ENCODE assay signal across 8 cellular contexts in the genomic region with DNA sequence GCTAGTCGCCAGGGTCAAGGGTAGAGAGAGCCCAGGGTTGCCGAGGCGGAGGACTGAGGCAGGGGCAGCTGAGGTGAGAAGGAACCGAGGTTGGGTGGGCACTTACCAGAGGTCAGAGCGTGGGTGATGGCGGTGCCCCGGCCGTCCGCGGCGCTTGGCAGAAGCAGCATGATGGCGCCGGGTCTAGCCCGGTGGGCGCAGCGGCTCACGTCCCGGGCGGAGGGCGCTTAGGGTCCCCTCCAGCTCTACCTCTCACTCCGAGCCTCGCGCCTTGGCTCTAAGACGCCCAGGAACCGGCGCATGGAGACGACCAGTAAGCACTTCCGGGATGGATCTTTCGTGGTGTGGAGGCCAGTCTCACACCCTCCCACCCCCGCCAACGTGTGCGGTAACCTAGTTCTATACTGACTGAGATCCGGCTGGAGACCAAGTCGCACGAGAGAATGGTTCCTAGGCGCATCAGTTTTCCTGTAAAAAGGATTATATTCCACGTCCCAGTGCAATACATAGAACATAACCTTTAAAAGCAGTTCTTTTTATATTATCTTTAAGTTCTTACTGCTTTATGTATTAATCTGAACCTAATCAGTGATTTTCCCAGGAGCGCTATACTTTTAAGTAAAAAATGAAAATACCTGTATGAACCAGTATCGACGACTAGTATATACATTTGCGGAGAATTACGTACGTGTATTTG. TPM values are rescaled to one million over a fixed set of nuclear protein-coding genes. Genes with fewer than 3 reads are reported as not detected.
DNase-seq lines count a peak whose midpoint lies in the region; ATAC-seq and TF ChIP-seq lines count a peak whose summit lies in the region.

A gene with protein sequence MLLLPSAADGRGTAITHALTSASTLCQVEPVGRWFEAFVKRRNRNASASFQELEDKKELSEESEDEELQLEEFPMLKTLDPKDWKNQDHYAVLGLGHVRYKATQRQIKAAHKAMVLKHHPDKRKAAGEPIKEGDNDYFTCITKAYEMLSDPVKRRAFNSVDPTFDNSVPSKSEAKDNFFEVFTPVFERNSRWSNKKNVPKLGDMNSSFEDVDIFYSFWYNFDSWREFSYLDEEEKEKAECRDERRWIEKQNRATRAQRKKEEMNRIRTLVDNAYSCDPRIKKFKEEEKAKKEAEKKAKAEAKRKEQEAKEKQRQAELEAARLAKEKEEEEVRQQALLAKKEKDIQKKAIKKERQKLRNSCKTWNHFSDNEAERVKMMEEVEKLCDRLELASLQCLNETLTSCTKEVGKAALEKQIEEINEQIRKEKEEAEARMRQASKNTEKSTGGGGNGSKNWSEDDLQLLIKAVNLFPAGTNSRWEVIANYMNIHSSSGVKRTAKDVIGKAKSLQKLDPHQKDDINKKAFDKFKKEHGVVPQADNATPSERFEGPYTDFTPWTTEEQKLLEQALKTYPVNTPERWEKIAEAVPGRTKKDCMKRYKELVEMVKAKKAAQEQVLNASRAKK (minus strand): TSS at position 315 of the 697 bp plus-strand sequence. CDS start 145 bp downstream, at position 170.

- DNase-seq in CD14-positive monocyte (ENCODE audit: low spot score) (peak; percentile 89), NCI-H748 (lab: John Stamatoyannopoulos, UW; ENCODE audit: unreplicated experiment) (peak; percentile 92), dermis microvascular lymphatic vessel endothelial cell (ENCODE audit: low read depth in 2 of 2) (peak; percentile 80 to 93)
- DNase-seq in activated CD4-positive, alpha-beta T cell treated with anti-CD3 and anti-CD28 coated beads, Interleukin-2, amount 50 U/mL, for 4 hours, result peak; percentile 81 to 84
- DNase-seq in stimulated activated CD4-positive, alpha-beta T cell treated with anti-CD3 and anti-CD28 coated beads, Interleukin-4, amount 100 ng/mL, for 1 hour, result peak; percentile 83

- no peaks in the 10 kb centered on the region for H3K9me3 Mint-ChIP-seq in CD14-positive monocyte

- intact Hi-C loops in CD14-positive monocyte (cut with micrococcal nuclease), result loop anchor here in 1 of 2 donors (5.0 kb wide), 1 partner anchor 47 kb away; a partner anchor contains a TSS

- TF ChIP-seq RAD21 in liver (IDR thresholded peaks at IDR 0.05), result peak; percentile 45 to 46

- H3K36me3 Mint-ChIP-seq in CD14-positive monocyte, result peaks cover 23 to 25% of the 10 kb centered on the region in 2 donors

- peak within 1 kb of the TSS; percentile 79 to 87 for H3K27ac ChIP-seq in liver (ENCODE audit: low read depth in 1 of 2, low read length in 2 of 2)

- peak within 1 kb of the TSS; percentile 51 to 95 for H3K9ac ChIP-seq in liver (ENCODE audit: low read depth in 1 of 2, low read length in 2 of 2)

- H3K36me3 ChIP-seq in liver (ENCODE audit: control insufficient read depth in 4 of 4, insufficient read depth in 3 of 4, low read depth in 1 of 4, low read length in 3 of 4), result peaks cover 0 to 19% (median 9%) of the 10 kb centered on the region in 4 donors

- peaks cover 8 to 34% (median 25%) of the 10 kb centered on the region in 4 donors for H3K4me1 ChIP-seq in liver (ENCODE audit: control insufficient read depth in 4 of 4, insufficient read depth in 4 of 4, low read length in 3 of 4)

- no peaks in the 10 kb centered on the region for H3K9me3 ChIP-seq in liver (ENCODE audit: control insufficient read depth in 4 of 4, low read length in 3 of 4)

- WGBS in liver, result 8% methylated on average over 43 of the region's 43 CpGs

- peak within 1 kb of the TSS; percentile 96 to 98 for H3K4me3 Mint-ChIP-seq in CD14-positive monocyte

- peak within 1 kb of the TSS; percentile 93 to 97 (median 95) for H3K27ac Mint-ChIP-seq in CD14-positive monocyte

- TF ChIP-seq CTCF in CD14-positive monocyte (IDR thresholded peaks at IDR 0.05) (no peak), liver (IDR thresholded peaks at IDR 0.05; ENCODE audit: low read depth, low read length, missing input control) (no peak)

- ATAC-seq in GM19372 (IDR thresholded peaks at IDR 0.05; ENCODE audit: low read depth, unreplicated experiment) (peak; percentile 77), HG03558 (IDR thresholded peaks at IDR 0.05; ENCODE audit: extremely low read depth, unreplicated experiment) (peak; percentile 56)

- peaks cover 52% of the 10 kb centered on the region for H3K4me1 Mint-ChIP-seq in CD14-positive monocyte

- H3K27me3 ChIP-seq in liver (ENCODE audit: control insufficient read depth in 4 of 4, insufficient read depth in 4 of 4, low read length in 3 of 4), result no peaks in the 10 kb centered on the region

- no peaks in the 10 kb centered on the region for H3K27me3 Mint-ChIP-seq in CD14-positive monocyte (ENCODE audit: low read depth in 3 of 3)

- H3K4me3 ChIP-seq in liver (ENCODE audit: low read depth in 1 of 3, low read length in 3 of 3), result peak within 1 kb of the TSS; percentile 86 to 100 (median 98)

TF ChIP-seq in liver, 16 proteins besides CTCF, POLR2A, EP300 and RAD21:
- TF ChIP-seq HNF4A (conservative IDR thresholded peaks at IDR 0.05) (peak in 1 of 2 donors; percentile 28), TAF1 (conservative IDR thresholded peaks at IDR 0.05) (peak; percentile 54), FOXA2 (IDR thresholded peaks at IDR 0.05) (no peak), SP1 (IDR thresholded peaks at IDR 0.05) (peak; percentile 43), FOXA1 (IDR thresholded peaks at IDR 0.05) (no peak), HNF4G (IDR thresholded peaks at IDR 0.05) (no peak), GABPA (IDR thresholded peaks at IDR 0.05 in 1 of 2, conservative IDR thresholded peaks at IDR 0.05 in 1 of 2) (peak; percentile 93 to 96), JUND (IDR thresholded peaks at IDR 0.05) (peak in 1 of 2 donors; percentile 19), YY1 (IDR thresholded peaks at IDR 0.05) (peak; percentile 82), NR2F2 (IDR thresholded peaks at IDR 0.05) (peak; percentile 28), RXRA (IDR thresholded peaks at IDR 0.05) (no peak), EGR1 (IDR thresholded peaks at IDR 0.05; ENCODE audit: low read depth in 2 of 2) (peak; percentile 91 to 96)
- TF ChIP-seq, protein P1, sequence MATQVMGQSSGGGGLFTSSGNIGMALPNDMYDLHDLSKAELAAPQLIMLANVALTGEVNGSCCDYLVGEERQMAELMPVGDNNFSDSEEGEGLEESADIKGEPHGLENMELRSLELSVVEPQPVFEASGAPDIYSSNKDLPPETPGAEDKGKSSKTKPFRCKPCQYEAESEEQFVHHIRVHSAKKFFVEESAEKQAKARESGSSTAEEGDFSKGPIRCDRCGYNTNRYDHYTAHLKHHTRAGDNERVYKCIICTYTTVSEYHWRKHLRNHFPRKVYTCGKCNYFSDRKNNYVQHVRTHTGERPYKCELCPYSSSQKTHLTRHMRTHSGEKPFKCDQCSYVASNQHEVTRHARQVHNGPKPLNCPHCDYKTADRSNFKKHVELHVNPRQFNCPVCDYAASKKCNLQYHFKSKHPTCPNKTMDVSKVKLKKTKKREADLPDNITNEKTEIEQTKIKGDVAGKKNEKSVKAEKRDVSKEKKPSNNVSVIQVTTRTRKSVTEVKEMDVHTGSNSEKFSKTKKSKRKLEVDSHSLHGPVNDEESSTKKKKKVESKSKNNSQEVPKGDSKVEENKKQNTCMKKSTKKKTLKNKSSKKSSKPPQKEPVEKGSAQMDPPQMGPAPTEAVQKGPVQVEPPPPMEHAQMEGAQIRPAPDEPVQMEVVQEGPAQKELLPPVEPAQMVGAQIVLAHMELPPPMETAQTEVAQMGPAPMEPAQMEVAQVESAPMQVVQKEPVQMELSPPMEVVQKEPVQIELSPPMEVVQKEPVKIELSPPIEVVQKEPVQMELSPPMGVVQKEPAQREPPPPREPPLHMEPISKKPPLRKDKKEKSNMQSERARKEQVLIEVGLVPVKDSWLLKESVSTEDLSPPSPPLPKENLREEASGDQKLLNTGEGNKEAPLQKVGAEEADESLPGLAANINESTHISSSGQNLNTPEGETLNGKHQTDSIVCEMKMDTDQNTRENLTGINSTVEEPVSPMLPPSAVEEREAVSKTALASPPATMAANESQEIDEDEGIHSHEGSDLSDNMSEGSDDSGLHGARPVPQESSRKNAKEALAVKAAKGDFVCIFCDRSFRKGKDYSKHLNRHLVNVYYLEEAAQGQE (IDR thresholded peaks at IDR 0.05), result peak; percentile 58
- TF ChIP-seq, protein P2, sequence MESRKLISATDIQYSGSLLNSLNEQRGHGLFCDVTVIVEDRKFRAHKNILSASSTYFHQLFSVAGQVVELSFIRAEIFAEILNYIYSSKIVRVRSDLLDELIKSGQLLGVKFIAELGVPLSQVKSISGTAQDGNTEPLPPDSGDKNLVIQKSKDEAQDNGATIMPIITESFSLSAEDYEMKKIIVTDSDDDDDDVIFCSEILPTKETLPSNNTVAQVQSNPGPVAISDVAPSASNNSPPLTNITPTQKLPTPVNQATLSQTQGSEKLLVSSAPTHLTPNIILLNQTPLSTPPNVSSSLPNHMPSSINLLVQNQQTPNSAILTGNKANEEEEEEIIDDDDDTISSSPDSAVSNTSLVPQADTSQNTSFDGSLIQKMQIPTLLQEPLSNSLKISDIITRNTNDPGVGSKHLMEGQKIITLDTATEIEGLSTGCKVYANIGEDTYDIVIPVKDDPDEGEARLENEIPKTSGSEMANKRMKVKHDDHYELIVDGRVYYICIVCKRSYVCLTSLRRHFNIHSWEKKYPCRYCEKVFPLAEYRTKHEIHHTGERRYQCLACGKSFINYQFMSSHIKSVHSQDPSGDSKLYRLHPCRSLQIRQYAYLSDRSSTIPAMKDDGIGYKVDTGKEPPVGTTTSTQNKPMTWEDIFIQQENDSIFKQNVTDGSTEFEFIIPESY (IDR thresholded peaks at IDR 0.05), result peak; percentile 42
- TF ChIP-seq, protein P3, sequence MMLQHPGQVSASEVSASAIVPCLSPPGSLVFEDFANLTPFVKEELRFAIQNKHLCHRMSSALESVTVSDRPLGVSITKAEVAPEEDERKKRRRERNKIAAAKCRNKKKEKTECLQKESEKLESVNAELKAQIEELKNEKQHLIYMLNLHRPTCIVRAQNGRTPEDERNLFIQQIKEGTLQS (IDR thresholded peaks at IDR 0.05), result no peak
- TF ChIP-seq, protein P4, sequence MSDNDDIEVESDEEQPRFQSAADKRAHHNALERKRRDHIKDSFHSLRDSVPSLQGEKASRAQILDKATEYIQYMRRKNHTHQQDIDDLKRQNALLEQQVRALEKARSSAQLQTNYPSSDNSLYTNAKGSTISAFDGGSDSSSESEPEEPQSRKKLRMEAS (IDR thresholded peaks at IDR 0.05), result peak; percentile 90

RNA-seq across cellular contexts. Expression of the gene that starts here (rescaled TPM):
- polyA plus RNA-seq in CD14-positive monocyte (1 to 10 TPM; 5.6 to 8.8 TPM), liver (10 to 100 TPM; 10.1 to 19.6 TPM)
- total RNA-seq in dermis microvascular lymphatic vessel endothelial cell (10.6 and 11.3 TPM in 2 replicates), liver (10 to 100 TPM in 1 of 2 donors, 1 to 10 TPM in 1; 7.5 to 11.9 TPM)

Comparison
In these comparisons a context has a peak if more than half of its experiments do, and no peak if none do; other contexts are left out.
1. Peak in every context shown above with its lines: DNase-seq, ATAC-seq, H3K4me3 ChIP-seq and H3K27ac ChIP-seq.